ENCODE assay signal across 8 cellular contexts in the genomic region with DNA sequence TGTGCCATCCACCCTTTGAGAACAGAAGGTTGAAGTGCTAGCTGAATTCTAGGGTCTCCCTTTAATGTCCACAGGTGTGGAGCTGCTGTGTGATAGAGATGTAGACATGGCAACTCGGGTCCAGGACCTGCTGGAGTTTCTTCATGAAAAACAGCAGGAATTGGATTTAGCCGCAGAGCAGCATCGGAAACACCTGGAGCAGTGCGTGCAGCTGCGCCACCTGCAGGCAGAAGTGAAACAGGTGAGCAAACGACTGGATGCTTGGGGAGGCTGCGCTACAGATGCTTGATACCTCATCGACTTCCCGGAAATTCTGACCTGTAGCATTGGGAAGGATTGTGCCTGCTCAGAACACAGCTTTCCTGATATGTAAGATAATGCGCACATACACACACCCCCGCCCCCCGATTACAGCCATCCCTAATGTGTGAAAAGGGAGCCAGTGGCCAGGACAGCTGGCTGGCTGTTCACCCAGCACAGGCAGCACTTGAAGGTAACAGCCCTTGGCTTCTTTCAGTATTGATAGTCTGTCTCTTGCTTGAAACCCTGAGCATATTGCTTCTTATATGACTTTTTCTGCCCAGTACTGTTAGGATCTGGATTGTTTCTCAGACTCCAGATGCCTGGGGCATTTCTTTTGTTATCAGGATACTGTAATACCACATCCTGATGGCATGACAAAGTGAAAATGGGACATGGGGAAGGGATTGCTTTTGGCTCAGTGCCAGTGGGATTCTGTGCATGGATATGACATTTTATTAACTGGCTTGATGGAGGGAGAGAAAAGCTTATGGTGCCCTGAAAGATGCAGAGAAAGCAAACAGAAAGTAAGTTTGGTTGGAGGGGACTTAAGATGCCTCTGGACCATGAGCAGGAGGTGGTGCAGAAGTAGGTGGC.
DNase-seq lines count a peak whose midpoint lies in the region; ATAC-seq, FAIRE-seq and TF ChIP-seq lines count a peak whose summit lies in the region.

No MANE protein-coding gene starts in this region.

- H3K9me2 ChIP-seq in PC-9 (ENCODE audit: insufficient read depth), result no peaks in the 10 kb centered on the region

- FAIRE-seq in GM19239 (lab: Jason Lieb, UNC), result no peak

- BruUV-seq in PC-9 (replicated peaks; lab: Mats Ljungman, UMichigan), result no TSS peak

- DNase-seq in cardiac muscle cell (ENCODE audit: low read depth in 1 of 2, low spot score in 1 of 2), result peak in 1 of 2 donors; percentile 53
- no peak for DNase-seq in left ventricle myocardium superior
- DNase-seq in PC-9, result peak in 1 of 2 experiments; percentile 53
- no peak for DNase-seq in stimulated activated naive B cell treated with anti-CD40 and anti-IgM and Interleukin-4, amounts not matched to agents 10 μg/mL and 1 μg/mL and 100 μg/mL, for 72 hours
- no peak for DNase-seq in HCEC 1CT
- no peak for DNase-seq in lower leg skin (ENCODE audit: low spot score in 2 of 2)
- DNase-seq in GM19239 (ENCODE audit: insufficient read length, low spot score), result no peak

- H3K36me3 ChIP-seq in cardiac muscle cell (peaks cover 55% of the 10 kb centered on the region), PC-9 (ENCODE audit: low read depth) (peaks cover 51% of the 10 kb centered on the region)

- no peaks in the 10 kb centered on the region for H3K9me3 Mint-ChIP-seq in stimulated activated naive B cell treated with anti-CD40 and anti-IgM and Interleukin-4, amounts not matched to agents 10 μg/mL and 1 μg/mL and 100 μg/mL, for 72 hours

- peaks cover 46 to 77% of the 10 kb centered on the region in 2 donors for H3K36me3 Mint-ChIP-seq in stimulated activated naive B cell treated with anti-CD40 and anti-IgM and Interleukin-4, amounts not matched to agents 10 μg/mL and 1 μg/mL and 100 μg/mL, for 72 hours

- H3K27me3 Mint-ChIP-seq in stimulated activated naive B cell treated with anti-CD40 and anti-IgM and Interleukin-4, amounts not matched to agents 10 μg/mL and 1 μg/mL and 100 μg/mL, for 72 hours, result no peaks in the 10 kb centered on the region

- H3K4me1 ChIP-seq in cardiac muscle cell (ENCODE audit: low read depth), result no peaks in the 10 kb centered on the region
- H3K4me1 ChIP-seq in PC-9 (replicated peaks; ENCODE audit: insufficient read depth), result peaks cover 19% of the 10 kb centered on the region

- POLR2A ChIA-PET in PC-9 (lab: Charles Lee; ENCODE audit: unreplicated experiment), result interaction anchor here (0.5 kb wide), 1 partner anchor 87 kb away, joined by 5 read pairs; no protein-coding TSS in a partner anchor

- no peaks in the 10 kb centered on the region for H3K9me3 ChIP-seq in cardiac muscle cell (ENCODE audit: low read depth)
- no peaks in the 10 kb centered on the region for H3K9me3 ChIP-seq in PC-9 (ENCODE audit: insufficient read depth, low read depth)

- TF ChIP-seq POLR2A in lower leg skin (IDR thresholded peaks at IDR 0.05), result no peak

- intact Hi-C loops in left ventricle myocardium superior (cut with micrococcal nuclease) (no loop called here), PC-9 (cut with micrococcal nuclease; ENCODE audit: unreplicated experiment) (loop anchor here (1.0 to 2.0 kb wide), 3 partner anchors 257 to 388 kb away; no protein-coding TSS in a partner anchor), lower leg skin (cut with DNase I; ENCODE audit: low total_unique reads) (no loop called here)

- peak overlapping the region; percentile 54 for H3K27ac Mint-ChIP-seq in stimulated activated naive B cell treated with anti-CD40 and anti-IgM and Interleukin-4, amounts not matched to agents 10 μg/mL and 1 μg/mL and 100 μg/mL, for 72 hours

- 86 to 89% methylated on average over 12 of the region's 12 CpGs for WGBS in lower leg skin, 2 donors

- H3F3A ChIP-seq in PC-9 (ENCODE audit: insufficient read depth, low read depth), result peaks cover 17% of the 10 kb centered on the region

- H4K20me1 ChIP-seq in PC-9 (ENCODE audit: insufficient read depth), result peaks cover 19% of the 10 kb centered on the region

- no peaks in the 10 kb centered on the region for H3K79me2 ChIP-seq in PC-9 (ENCODE audit: low read depth)

- H3K27ac ChIP-seq in cardiac muscle cell (no peak overlapping the region), PC-9 (no peak overlapping the region)

- no peak overlapping the region for H2AFZ ChIP-seq in PC-9

- TF ChIP-seq CTCF in cardiac muscle cell (IDR thresholded peaks at IDR 0.05; ENCODE audit: low read depth, low read length) (peak; percentile 52), PC-9 (conservative IDR thresholded peaks at IDR 0.05) (peak; percentile 67), lower leg skin (IDR thresholded peaks at IDR 0.05) (no peak)

- H3K27me3 ChIP-seq in cardiac muscle cell (no peaks in the 10 kb centered on the region), PC-9 (ENCODE audit: insufficient read depth, low read depth) (no peaks in the 10 kb centered on the region)

- no peak overlapping the region for H3K4me3 Mint-ChIP-seq in stimulated activated naive B cell treated with anti-CD40 and anti-IgM and Interleukin-4, amounts not matched to agents 10 μg/mL and 1 μg/mL and 100 μg/mL, for 72 hours

- ATAC-seq in left ventricle myocardium superior (no peak), esophagus mucosa (peak; percentile 55)
- no peak for ATAC-seq in stimulated activated naive B cell treated with anti-CD40 and anti-IgM and Interleukin-4, amounts not matched to agents 10 μg/mL and 1 μg/mL and 100 μg/mL, for 72 hours (replicated peaks)

- CTCF ChIA-PET in PC-9 (lab: Charles Lee), result interaction anchor here (0.7 kb wide), 1 partner anchor 284 kb away, joined by 3 read pairs; no protein-coding TSS in a partner anchor

- H3K4me2 ChIP-seq in PC-9, result no peak overlapping the region

- H3K4me1 Mint-ChIP-seq in stimulated activated naive B cell treated with anti-CD40 and anti-IgM and Interleukin-4, amounts not matched to agents 10 μg/mL and 1 μg/mL and 100 μg/mL, for 72 hours, result peaks cover 5 to 6% of the 10 kb centered on the region in 2 donors

- no peak overlapping the region for H3K4me3 ChIP-seq in cardiac muscle cell
- no peak overlapping the region for H3K4me3 ChIP-seq in PC-9
- H3K4me3 ChIP-seq in lower leg skin (ENCODE audit: low read depth, poor library complexity, severe bottlenecking), result no peak overlapping the region

Comparison
In these comparisons a context has a peak if more than half of its experiments do, and no peak if none do; other contexts are left out.
1. CTCF ChIP-seq: peak in cardiac muscle cell (single experiment) and PC-9 (single experiment); none in lower leg skin (0 of 3).